ENCODE assay signal across 19 cellular contexts in the genomic region with DNA sequence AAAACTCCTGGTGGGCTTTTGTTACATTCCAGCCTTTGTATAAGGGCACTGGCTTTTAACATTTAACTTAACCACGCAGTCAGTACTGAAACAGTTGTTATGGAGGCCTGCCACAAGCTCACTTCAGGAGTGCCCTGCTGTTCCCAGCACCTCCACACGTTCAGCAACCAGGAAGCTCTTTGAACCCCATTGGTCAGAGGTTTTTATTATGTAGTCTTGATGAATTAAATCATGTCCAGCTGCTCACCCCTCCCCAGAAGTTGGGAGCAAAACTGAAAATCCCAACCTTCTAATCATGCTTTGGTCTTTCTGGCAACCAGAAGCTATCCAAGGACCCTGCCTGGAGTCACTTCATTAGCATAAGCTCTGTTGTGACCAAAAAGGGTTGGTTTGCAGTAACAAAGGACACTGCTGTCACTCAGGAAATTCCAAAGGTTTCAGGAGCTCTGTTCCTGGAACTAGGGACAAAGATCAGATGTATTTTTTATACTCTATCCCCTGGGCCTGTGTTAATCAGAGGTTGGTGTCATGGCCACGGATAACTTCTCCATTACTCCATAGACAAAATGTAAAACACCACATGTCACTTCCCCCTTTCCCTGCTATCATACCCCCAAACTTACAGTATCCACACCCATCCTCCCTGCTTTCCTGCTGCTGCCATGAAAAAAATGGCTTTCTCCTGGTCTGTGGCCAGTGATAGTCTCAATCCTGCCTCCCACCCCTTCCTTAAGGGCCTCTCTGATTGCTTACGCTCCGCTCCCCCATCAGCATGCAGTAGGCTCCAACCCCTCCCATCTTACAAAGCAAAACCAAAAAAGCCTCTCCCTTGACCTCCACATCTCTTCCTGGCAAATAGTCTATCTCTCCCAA. TPM values are rescaled to one million over a fixed set of nuclear protein-coding genes. Genes with fewer than 3 reads are reported as not detected.
DNase-seq lines count a peak whose midpoint lies in the region; ATAC-seq and TF ChIP-seq lines count a peak whose summit lies in the region.
"Had no signal": no experiment of that assay in that cellular context is flagged by ENCODE, and none has a peak within 500 bp of the region (broad histone marks: within the 10 kb centered on the region; RNA-seq: fewer than 3 reads in every experiment).

No MANE protein-coding gene starts in this region.

- no peaks in the 10 kb centered on the region for H3F3A ChIP-seq in GM23248 (ENCODE audit: insufficient read depth)

- WGBS in mesodermal cell (ENCODE audit: insufficient coverage in 2 of 2), 2 experiments: 30 to 46% methylated on average over 2 to 3 of the region's 5 CpGs
- whole genome bisulfite sequencing in GM23248 (ENCODE audit: low coverage in 1 of 2, low lambda C conversion rate in 2 of 2, missing lambda C conversion rate in 2 of 2), 2 experiments: 90% methylated on average over 5 of the region's 5 CpGs

- H3K9ac ChIP-seq in duodenal mucosa (ENCODE audit: low read depth in 1 of 2, low read length in 2 of 2) (peak overlapping the region in 1 of 2 donors; percentile 0), GM23248 (no peak overlapping the region)
- H3K9ac ChIP-seq: KMS-11 had no signal

- H3K4me3 ChIP-seq in right atrium auricular region (no peak overlapping the region), duodenal mucosa (ENCODE audit: low read depth in 1 of 2, low read length in 2 of 2) (no peak overlapping the region), mesodermal cell (ENCODE audit: extremely low read depth, insufficient read depth, low read length, poor library complexity, severe bottlenecking) (no peak overlapping the region), GM23248 (no peak overlapping the region)
- H3K4me3 ChIP-seq: SJCRH30, vagina had no signal

- H3K4me2 ChIP-seq in GM23248 (ENCODE audit: unreplicated experiment): no peak overlapping the region
- H3K4me2 ChIP-seq: KMS-11 had no signal

- H3K27me3 Mint-ChIP-seq in activated CD4-positive, alpha-beta memory T cell treated with anti-CD3 and anti-CD28 coated beads for 36 hours: no peaks in the 10 kb centered on the region
- H3K27me3 Mint-ChIP-seq: activated CD4-positive, alpha-beta T cell treated with anti-CD3 and anti-CD28 coated beads for 36 hours; activated naive CD8-positive, alpha-beta T cell treated with anti-CD3 and anti-CD28 coated beads, Interleukin-2, amount 10 ng/mL, durations not matched to agents 7 days and 5 days had no signal

- POLR2A ChIA-PET in activated CD4-positive, alpha-beta memory T cell treated with anti-CD3 and anti-CD28 coated beads for 36 hours (lab: Charles Lee): no interaction called here

- H3K4me1 ChIP-seq in right atrium auricular region: peaks cover 2 to 22% of the 10 kb centered on the region in 2 donors
- peaks cover 14 to 23% of the 10 kb centered on the region in 2 donors for H3K4me1 ChIP-seq in duodenal mucosa (ENCODE audit: control insufficient read depth in 1 of 2, insufficient read depth in 2 of 2, low read length in 2 of 2)
- H3K4me1 ChIP-seq in mesodermal cell (ENCODE audit: control insufficient read depth, insufficient read depth, low read length, poor library complexity, severe bottlenecking): peaks cover 12% of the 10 kb centered on the region
- no peaks in the 10 kb centered on the region for H3K4me1 ChIP-seq in GM23248 (ENCODE audit: insufficient read depth)
- H3K4me1 ChIP-seq: SJCRH30 had no signal

- no peak overlapping the region for H2AFZ ChIP-seq in GM23248

- no peak for TF ChIP-seq CTCF in right atrium auricular region (IDR thresholded peaks at IDR 0.05)

- no peaks in the 10 kb centered on the region for H3K9me3 Mint-ChIP-seq in activated CD4-positive, alpha-beta memory T cell treated with anti-CD3 and anti-CD28 coated beads for 36 hours
- H3K9me3 Mint-ChIP-seq: activated naive CD8-positive, alpha-beta T cell treated with anti-CD3 and anti-CD28 coated beads, Interleukin-2, amount 10 ng/mL, durations not matched to agents 7 days and 5 days had no signal

- H3K36me3 ChIP-seq in right atrium auricular region: no peaks in the 10 kb centered on the region
- H3K36me3 ChIP-seq in duodenal mucosa (ENCODE audit: control insufficient read depth in 1 of 2, insufficient read depth in 2 of 2, low read length in 2 of 2): no peaks in the 10 kb centered on the region
- no peaks in the 10 kb centered on the region for H3K36me3 ChIP-seq in mesodermal cell (ENCODE audit: control insufficient read depth, insufficient read depth, low read length)
- no peaks in the 10 kb centered on the region for H3K36me3 ChIP-seq in GM23248 (ENCODE audit: low read depth)
- H3K36me3 ChIP-seq: SJCRH30, vagina had no signal

- no peak overlapping the region for H3K27ac Mint-ChIP-seq in activated CD4-positive, alpha-beta memory T cell treated with anti-CD3 and anti-CD28 coated beads for 36 hours
- H3K27ac Mint-ChIP-seq: activated CD4-positive, alpha-beta T cell treated with anti-CD3 and anti-CD28 coated beads for 36 hours; activated naive CD8-positive, alpha-beta T cell treated with anti-CD3 and anti-CD28 coated beads, Interleukin-2, amount 10 ng/mL, durations not matched to agents 7 days and 5 days had no signal

- DNase-seq in right atrium auricular region (ENCODE audit: low spot score): no peak
- DNase-seq in cardiac septum (ENCODE audit: low spot score): no peak
- no peak for DNase-seq in GM23248
- no peak for DNase-seq in globus pallidus (ENCODE audit: low spot score)
- no peak for DNase-seq in activated CD4-positive, alpha-beta memory T cell treated with anti-CD3 and anti-CD28 coated beads for 36 hours
- DNase-seq: activated CD4-positive, alpha-beta T cell treated with anti-CD3 and anti-CD28 coated beads for 36 hours; activated naive CD8-positive, alpha-beta T cell treated with anti-CD3 and anti-CD28 coated beads, Interleukin-2, amount 10 ng/mL, durations not matched to agents 7 days and 5 days; activated T-cell treated with anti-CD3 and anti-CD28 coated beads, Interleukin-2, amount 50 U/mL, for 1 hour; caudate nucleus; NCI-H1436 treated with DMSO at 0.1 percent for 48 hours; SJCRH30; T1000 had no signal

- ATAC-seq in GM21423 (IDR thresholded peaks at IDR 0.05; ENCODE audit: unreplicated experiment): no peak
- ATAC-seq: activated CD4-positive, alpha-beta T cell treated with anti-CD3 and anti-CD28 coated beads for 36 hours had no signal

- peak overlapping the region; percentile 33 to 53 for H3K27ac ChIP-seq in right atrium auricular region
- H3K27ac ChIP-seq in duodenal mucosa (ENCODE audit: low read depth, low read length): peak overlapping the region; percentile 3
- peak overlapping the region; percentile 75 for H3K27ac ChIP-seq in mesodermal cell (ENCODE audit: low read depth, low read length, severe bottlenecking)
- H3K27ac ChIP-seq in GM23248: no peak overlapping the region
- H3K27ac ChIP-seq: KMS-11, SJCRH30, vagina had no signal

- in situ Hi-C loops in GM23248 (cut with MboI): loop anchor here (5.0 to 25.0 kb wide), 2 partner anchors 158 to 428 kb away; no protein-coding TSS in a partner anchor

- H3K36me3 Mint-ChIP-seq in activated CD4-positive, alpha-beta memory T cell treated with anti-CD3 and anti-CD28 coated beads for 36 hours: no peaks in the 10 kb centered on the region
- H3K36me3 Mint-ChIP-seq: activated naive CD8-positive, alpha-beta T cell treated with anti-CD3 and anti-CD28 coated beads, Interleukin-2, amount 10 ng/mL, durations not matched to agents 7 days and 5 days had no signal

- H3K27me3 ChIP-seq in right atrium auricular region (no peaks in the 10 kb centered on the region), duodenal mucosa (ENCODE audit: control insufficient read depth in 1 of 2, insufficient read depth in 2 of 2, low read length in 2 of 2) (no peaks in the 10 kb centered on the region), GM23248 (replicated peaks; ENCODE audit: insufficient read depth) (no peaks in the 10 kb centered on the region)
- H3K27me3 ChIP-seq: vagina had no signal

- no peaks in the 10 kb centered on the region for H4K20me1 ChIP-seq in GM23248 (ENCODE audit: insufficient read depth)

- CTCF ChIA-PET in activated CD4-positive, alpha-beta memory T cell treated with anti-CD3 and anti-CD28 coated beads for 36 hours (lab: Charles Lee): interaction anchor here (1.0 to 10.4 kb wide), 5 partner anchors 138 to 218 kb away, joined by 3 to 210 read pairs (median 62); no protein-coding TSS in a partner anchor

- H3K9me3 ChIP-seq in right atrium auricular region (no peaks in the 10 kb centered on the region), duodenal mucosa (ENCODE audit: control insufficient read depth in 1 of 2, low read length in 2 of 2) (no peaks in the 10 kb centered on the region), mesodermal cell (ENCODE audit: control insufficient read depth, low read length) (no peaks in the 10 kb centered on the region), GM23248 (ENCODE audit: low read depth) (no peaks in the 10 kb centered on the region)
- H3K9me3 ChIP-seq: SJCRH30, vagina had no signal

- H3K4me3 Mint-ChIP-seq in activated CD4-positive, alpha-beta memory T cell treated with anti-CD3 and anti-CD28 coated beads for 36 hours: no peak overlapping the region
- H3K4me3 Mint-ChIP-seq: activated CD4-positive, alpha-beta T cell treated with anti-CD3 and anti-CD28 coated beads for 36 hours; activated naive CD8-positive, alpha-beta T cell treated with anti-CD3 and anti-CD28 coated beads, Interleukin-2, amount 10 ng/mL, durations not matched to agents 7 days and 5 days had no signal

- H3K4me1 Mint-ChIP-seq in activated CD4-positive, alpha-beta memory T cell treated with anti-CD3 and anti-CD28 coated beads for 36 hours (ENCODE audit: low read depth): peaks cover 18% of the 10 kb centered on the region

- H3K79me2 ChIP-seq in GM23248 (ENCODE audit: insufficient read depth): no peaks in the 10 kb centered on the region

- no peaks in the 10 kb centered on the region for H3K9me2 ChIP-seq in GM23248 (ENCODE audit: insufficient read depth)

- intact Hi-C loops in cardiac septum (cut with DNase I): no loop called here
- intact Hi-C loops in activated CD4-positive, alpha-beta memory T cell treated with anti-CD3 and anti-CD28 coated beads for 36 hours (cut with micrococcal nuclease): no loop called here

RNA-seq across cellular contexts. Expression of gene ARMC12, which starts 3.0 kb away (rescaled TPM):
- total RNA-seq in right atrium auricular region (under 1 TPM in 1 of 2 donors, not detected in 1; 0.39 TPM), cardiac septum (0.22 TPM)
- polyA plus RNA-seq in mesodermal cell (2013, experiment 1 of 2): 1.2 TPM
- 1.3 TPM for polyA plus RNA-seq in mesodermal cell (2013, experiment 2 of 2)
- not detected in 2 replicates for total RNA-seq in GM23248 (2014; rRNA removed; shearing (Covaris generic))
- polyA plus RNA-seq in GM23248 (2016; fragmentation: Nextera tagmentation; extraction: Ambion mirVana): 0.15 and 0.26 TPM in 2 replicates
- 1 to 10 TPM; 1.5 to 1.6 TPM for total RNA-seq in activated CD4-positive, alpha-beta memory T cell treated with anti-CD3 and anti-CD28 coated beads for 36 hours
- total RNA-seq: SJCRH30, vagina had no signal

RNA-seq across cellular contexts. Expression of gene CLPSL2, which starts 36.5 kb away (rescaled TPM):
- total RNA-seq in right atrium auricular region (not detected), cardiac septum (not detected)
- 1.0 TPM for polyA plus RNA-seq in mesodermal cell (2013, experiment 1 of 2)
- polyA plus RNA-seq in mesodermal cell (2013, experiment 2 of 2): not detected
- not detected in 2 replicates for total RNA-seq in GM23248 (2014; rRNA removed; shearing (Covaris generic))
- not detected in 2 replicates for polyA plus RNA-seq in GM23248 (2016; fragmentation: Nextera tagmentation; extraction: Ambion mirVana)
- total RNA-seq in activated CD4-positive, alpha-beta memory T cell treated with anti-CD3 and anti-CD28 coated beads for 36 hours: not detected
- total RNA-seq: activated CD4-positive, alpha-beta T cell treated with anti-CD3 and anti-CD28 coated beads for 36 hours; activated naive CD8-positive, alpha-beta T cell treated with anti-CD3 and anti-CD28 coated beads, Interleukin-2, amount 10 ng/mL, durations not matched to agents 7 days and 5 days; frontal cortex; posterior vena cava; SJCRH30; vagina had no signal

RNA-seq across cellular contexts. Expression of gene CLPSL1, which starts 40.9 kb away (rescaled TPM):
- total RNA-seq in right atrium auricular region (not detected), cardiac septum (not detected)
- not detected for polyA plus RNA-seq in mesodermal cell (2013, experiment 1 of 2)
- polyA plus RNA-seq in mesodermal cell (2013, experiment 2 of 2): not detected
- not detected in 2 replicates for total RNA-seq in GM23248 (2014; rRNA removed; shearing (Covaris generic))
- not detected in 2 replicates for polyA plus RNA-seq in GM23248 (2016; fragmentation: Nextera tagmentation; extraction: Ambion mirVana)
- not detected for total RNA-seq in activated CD4-positive, alpha-beta memory T cell treated with anti-CD3 and anti-CD28 coated beads for 36 hours
- total RNA-seq: activated CD4-positive, alpha-beta T cell treated with anti-CD3 and anti-CD28 coated beads for 36 hours; activated naive CD8-positive, alpha-beta T cell treated with anti-CD3 and anti-CD28 coated beads, Interleukin-2, amount 10 ng/mL, durations not matched to agents 7 days and 5 days; frontal cortex; posterior vena cava; SJCRH30; vagina had no signal

RNA-seq across cellular contexts. Expression of gene FKBP5, which starts 51.2 kb away (rescaled TPM):
- total RNA-seq in right atrium auricular region: 100 to 1,000 TPM; 135 TPM
- 29.7 TPM for total RNA-seq in cardiac septum
- 19.1 TPM for polyA plus RNA-seq in mesodermal cell (2013, experiment 1 of 2)
- 18.8 TPM for polyA plus RNA-seq in mesodermal cell (2013, experiment 2 of 2)
- total RNA-seq in GM23248 (2014; rRNA removed; shearing (Covaris generic)): 1.9 and 3.6 TPM in 2 replicates
- polyA plus RNA-seq in GM23248 (2016; fragmentation: Nextera tagmentation; extraction: Ambion mirVana): 6.3 and 6.9 TPM in 2 replicates
- 100 to 1,000 TPM; 111 to 112 TPM for total RNA-seq in activated CD4-positive, alpha-beta memory T cell treated with anti-CD3 and anti-CD28 coated beads for 36 hours
- total RNA-seq: SJCRH30 had no signal

RNA-seq across cellular contexts. Expression of gene CLPS, which starts 57.2 kb away (rescaled TPM):
- total RNA-seq in right atrium auricular region (not detected), cardiac septum (not detected)
- not detected for polyA plus RNA-seq in mesodermal cell (2013, experiment 1 of 2)
- not detected for polyA plus RNA-seq in mesodermal cell (2013, experiment 2 of 2)
- total RNA-seq in GM23248 (2014; rRNA removed; shearing (Covaris generic)): not detected in 2 replicates
- polyA plus RNA-seq in GM23248 (2016; fragmentation: Nextera tagmentation; extraction: Ambion mirVana): not detected in 2 replicates
- total RNA-seq in activated CD4-positive, alpha-beta memory T cell treated with anti-CD3 and anti-CD28 coated beads for 36 hours: not detected
- total RNA-seq: activated CD4-positive, alpha-beta T cell treated with anti-CD3 and anti-CD28 coated beads for 36 hours; activated naive CD8-positive, alpha-beta T cell treated with anti-CD3 and anti-CD28 coated beads, Interleukin-2, amount 10 ng/mL, durations not matched to agents 7 days and 5 days; frontal cortex; SJCRH30; vagina had no signal
